In the genomic region with DNA sequence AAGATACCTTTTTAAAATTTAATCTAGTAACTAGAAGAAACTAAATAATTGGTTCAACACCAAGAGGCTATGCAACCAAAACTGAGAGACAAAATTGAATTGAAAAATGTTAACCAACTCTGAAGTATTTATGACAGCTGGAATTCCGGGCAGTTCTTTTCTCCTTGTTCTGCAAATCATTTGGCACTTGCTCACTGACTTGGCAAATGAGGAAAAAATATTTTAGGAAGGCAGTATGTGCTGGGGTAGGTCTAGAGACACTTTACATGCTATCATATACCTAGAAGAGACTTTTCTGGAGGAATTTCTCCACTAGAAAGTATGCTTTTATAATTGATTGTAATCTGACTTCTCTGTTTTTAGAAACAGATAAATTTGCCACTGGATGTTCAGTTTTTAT, we compare ENCODE assay signal across 1 cellular context.
TF ChIP-seq lines count a peak whose summit lies in the region.

No MANE protein-coding gene starts in this region.

TF ChIP-seq in HEK293, 187 proteins besides CTCF, POLR2A, EP300 and RAD21 (continued from another document):
- TF ChIP-seq ZNF654 (tag by site-specific recombination; IDR thresholded peaks at IDR 0.05; ENCODE audit: low read depth), result no peak
- TF ChIP-seq ZNF514 (tag by site-specific recombination; IDR thresholded peaks at IDR 0.05), result no peak
- TF ChIP-seq ZSCAN16 (tag by site-specific recombination; IDR thresholded peaks at IDR 0.05), result no peak
- no peak for TF ChIP-seq SP7 (tag by site-specific recombination; IDR thresholded peaks at IDR 0.05)
- TF ChIP-seq, protein P1, sequence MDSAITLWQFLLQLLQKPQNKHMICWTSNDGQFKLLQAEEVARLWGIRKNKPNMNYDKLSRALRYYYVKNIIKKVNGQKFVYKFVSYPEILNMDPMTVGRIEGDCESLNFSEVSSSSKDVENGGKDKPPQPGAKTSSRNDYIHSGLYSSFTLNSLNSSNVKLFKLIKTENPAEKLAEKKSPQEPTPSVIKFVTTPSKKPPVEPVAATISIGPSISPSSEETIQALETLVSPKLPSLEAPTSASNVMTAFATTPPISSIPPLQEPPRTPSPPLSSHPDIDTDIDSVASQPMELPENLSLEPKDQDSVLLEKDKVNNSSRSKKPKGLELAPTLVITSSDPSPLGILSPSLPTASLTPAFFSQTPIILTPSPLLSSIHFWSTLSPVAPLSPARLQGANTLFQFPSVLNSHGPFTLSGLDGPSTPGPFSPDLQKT (IDR thresholded peaks at IDR 0.05; ENCODE audit: borderline replicate concordance, low read depth, low read length), result no peak
- no peak for TF ChIP-seq ZSCAN23 (tag by site-specific recombination; IDR thresholded peaks at IDR 0.05)
- TF ChIP-seq, protein P2, sequence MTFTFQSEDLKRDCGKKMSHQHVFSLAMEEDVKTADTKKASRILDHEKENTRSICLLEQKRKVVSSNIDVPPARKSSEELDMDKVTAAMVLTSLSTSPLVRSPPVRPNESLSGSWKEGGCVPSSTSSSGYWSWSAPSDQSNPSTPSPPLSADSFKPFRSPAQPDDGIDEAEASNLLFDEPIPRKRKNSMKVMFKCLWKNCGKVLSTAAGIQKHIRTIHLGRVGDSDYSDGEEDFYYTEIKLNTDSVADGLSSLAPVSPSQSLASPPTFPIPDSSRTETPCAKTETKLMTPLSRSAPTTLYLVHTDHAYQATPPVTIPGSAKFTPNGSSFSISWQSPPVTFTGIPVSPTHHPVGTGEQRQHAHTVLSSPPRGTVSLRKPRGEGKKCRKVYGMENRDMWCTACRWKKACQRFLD (tag by site-specific recombination; IDR thresholded peaks at IDR 0.05), result no peak
- TF ChIP-seq ZNF155 (tag by site-specific recombination; IDR thresholded peaks at IDR 0.05), result no peak
- TF ChIP-seq ZNF354C (tag by site-specific recombination; IDR thresholded peaks at IDR 0.05; ENCODE audit: borderline replicate concordance, low read depth), result no peak
